ENCODE assay signal across 8 cellular contexts in genomic region chr5:151222769-151223446, GRCh38.
DNase-seq lines count a peak whose midpoint lies in the region; TF ChIP-seq lines count a peak whose summit lies in the region.

No MANE protein-coding gene starts in this region.

- H3K9me3 ChIP-seq in HEK293 (ENCODE audit: control insufficient read depth, insufficient read depth, low read depth, low read length): no peaks in the 10 kb centered on the region
- H3K9me3 ChIP-seq in adipocyte (ENCODE audit: control insufficient read depth, low read length): no peaks in the 10 kb centered on the region

- DNase-seq in GM13977 (ENCODE audit: low spot score): peak; percentile 68
- DNase-seq in NOMO-1 (lab: John Stamatoyannopoulos, UW; ENCODE audit: unreplicated experiment in 2 of 2): peak; percentile 37 to 41
- DNase-seq in adipocyte (ENCODE audit: low read depth): no peak
- DNase-seq in iris pigment epithelial cell (ENCODE audit: low read depth): peak; percentile 14
- no peak for DNase-seq in AG08395 (ENCODE audit: low spot score)
- no peak for DNase-seq in HCEC 1CT

- no peaks in the 10 kb centered on the region for H3K27me3 ChIP-seq in adipocyte (replicated peaks; ENCODE audit: control insufficient read depth, insufficient read depth, low read length)

- POLR2A ChIA-PET in HEK293 (lab: Yijun Ruan, JAX): interaction anchor here (0.9 to 2.5 kb wide), 5 partner anchors 8 to 58 kb away, joined by 3 to 46 read pairs (median 5); partner anchors contain the start of gene GM2A

- CTCF ChIA-PET in HEK293 (lab: Yijun Ruan, JAX): interaction anchor here (0.9 to 1.6 kb wide), 5 partner anchors 9 to 58 kb away, joined by 3 to 7 read pairs (median 5); no protein-coding TSS in a partner anchor

- no peaks in the 10 kb centered on the region for H3K27me3 Mint-ChIP-seq in stimulated activated naive CD8-positive, alpha-beta T cell treated with anti-CD3 and anti-CD28 coated beads, Interleukin-15, Interleukin-2, amounts not matched to agents 100 ng/mL and 50 ng/mL, for 24 hours

- H3K4me3 ChIP-seq in HEK293 (ENCODE audit: low read depth, low read length) (peak overlapping the region; percentile 48), adipocyte (ENCODE audit: low read length) (peak overlapping the region; percentile 96)

- peak overlapping the region; percentile 87 for H3K4me3 Mint-ChIP-seq in stimulated activated naive CD8-positive, alpha-beta T cell treated with anti-CD3 and anti-CD28 coated beads, Interleukin-15, Interleukin-2, amounts not matched to agents 100 ng/mL and 50 ng/mL, for 24 hours

- peaks cover 69% of the 10 kb centered on the region for H3K4me1 Mint-ChIP-seq in stimulated activated naive CD8-positive, alpha-beta T cell treated with anti-CD3 and anti-CD28 coated beads, Interleukin-15, Interleukin-2, amounts not matched to agents 100 ng/mL and 50 ng/mL, for 24 hours (ENCODE audit: low read depth)

- H3K9ac ChIP-seq in adipocyte (ENCODE audit: low read length): peak overlapping the region; percentile 93

- H3K36me3 Mint-ChIP-seq in stimulated activated naive CD8-positive, alpha-beta T cell treated with anti-CD3 and anti-CD28 coated beads, Interleukin-15, Interleukin-2, amounts not matched to agents 100 ng/mL and 50 ng/mL, for 24 hours (ENCODE audit: low read depth): peaks cover 27% of the 10 kb centered on the region

- no peak overlapping the region for H3K27ac ChIP-seq in HEK293 (ENCODE audit: extremely low read depth, low read depth, low read length)

- H3K4me1 ChIP-seq in HEK293 (ENCODE audit: control insufficient read depth, insufficient read depth, low read length): 0 out of 2 replicates have a peak, but pooled peaks cover 3% of the 10 kb centered on the region
- peaks cover 35% of the 10 kb centered on the region for H3K4me1 ChIP-seq in adipocyte (ENCODE audit: control insufficient read depth, insufficient read depth, low read length)

- in situ Hi-C loops in GM13977 (cut with MboI; ENCODE audit: low pct_unique_long_range_greater_than_20kb, low sequenced_read_pairs, unreplicated experiment): no loop called here

- TF ChIP-seq CTCF in GM13977 (IDR thresholded peaks at IDR 0.05; ENCODE audit: extremely low read depth, insufficient read depth, missing control alignments): no peak
- TF ChIP-seq CTCF in HEK293 (tag by site-specific recombination; IDR thresholded peaks at IDR 0.05): no peak

- peak overlapping the region; percentile 95 for H3K27ac Mint-ChIP-seq in stimulated activated naive CD8-positive, alpha-beta T cell treated with anti-CD3 and anti-CD28 coated beads, Interleukin-15, Interleukin-2, amounts not matched to agents 100 ng/mL and 50 ng/mL, for 24 hours

- no peaks in the 10 kb centered on the region for H3K36me3 ChIP-seq in HEK293 (ENCODE audit: control insufficient read depth in 2 of 2, insufficient read depth in 1 of 2, low read length in 2 of 2)
- H3K36me3 ChIP-seq in adipocyte (ENCODE audit: control insufficient read depth, insufficient read depth, low read length, severe bottlenecking): no peaks in the 10 kb centered on the region

- no peaks in the 10 kb centered on the region for H3K9me3 Mint-ChIP-seq in stimulated activated naive CD8-positive, alpha-beta T cell treated with anti-CD3 and anti-CD28 coated beads, Interleukin-15, Interleukin-2, amounts not matched to agents 100 ng/mL and 50 ng/mL, for 24 hours

TF ChIP-seq in HEK293, 187 proteins besides CTCF, POLR2A, EP300 and RAD21:
- no peak for TF ChIP-seq TCF7L2 (IDR thresholded peaks at IDR 0.05; ENCODE audit: borderline replicate concordance, low read depth, low read length)
- peak; percentile 42; the same call in 1 of the 2 replicates for TF ChIP-seq SP3 (tag by site-specific recombination; IDR thresholded peaks at IDR 0.05)
- TF ChIP-seq ZNF580 (tag by site-specific recombination; IDR thresholded peaks at IDR 0.05): no peak
- TF ChIP-seq GLIS1 (tag by site-specific recombination; IDR thresholded peaks at IDR 0.05): peak; percentile 50
- TF ChIP-seq ZBTB48 (tag by site-specific recombination; IDR thresholded peaks at IDR 0.05): peak; percentile 94
- TF ChIP-seq ZNF221 (tag by site-specific recombination; IDR thresholded peaks at IDR 0.05; ENCODE audit: borderline replicate concordance): no peak
TF ChIP-seq in HEK293: peak in this region for 3.

Comparison
In these comparisons a context has a peak if more than half of its experiments do, and no peak if none do; other contexts are left out.
1. DNase-seq: peak in GM13977 (single experiment), NOMO-1 (2 of 2) and iris pigment epithelial cell (single experiment); none in adipocyte (single experiment), AG08395 (single experiment) and HCEC 1CT (single experiment).